24 cellular contexts compared by ENCODE assay signal in genomic region chr1:125087691-125088090, GRCh38.
A peak's percentile ranks its signal among the peaks of the same experiment; 100 is the strongest.
DNase-seq lines count a peak whose midpoint lies in the region; ATAC-seq and TF ChIP-seq lines count a peak whose summit lies in the region.
"Had no signal": no experiment of that assay in that cellular context is flagged by ENCODE, and none has a peak within 500 bp of the region (broad histone marks: within the 10 kb centered on the region; RNA-seq: fewer than 3 reads in every experiment).

No MANE protein-coding gene starts in this region.

- TF ChIP-seq CTCF in RWPE2 (IDR thresholded peaks at IDR 0.05; ENCODE audit: poor library complexity, severe bottlenecking) (no peak), spleen (IDR thresholded peaks at IDR 0.05 in 8 of 11, conservative IDR thresholded peaks at IDR 0.05 in 3 of 11) (no peak), stomach (IDR thresholded peaks at IDR 0.05) (no peak)

- DNase-seq in activated CD8-positive, alpha-beta memory T cell treated with anti-CD3 and anti-CD28 coated beads, Interleukin-2, amount 10 ng/mL, durations not matched to agents 7 days and 5 days = no peak
- no peak for DNase-seq in activated CD8-positive, alpha-beta memory T cell treated with anti-CD3 and anti-CD28 coated beads for 24 hours
- DNase-seq in RWPE2 (ENCODE audit: low spot score) = peak; percentile 25
- DNase-seq in mesenteric fat pad (ENCODE audit: low spot score) = peak; percentile 88
- DNase-seq in spleen = peak; percentile 47
- no peak for DNase-seq in stomach
- DNase-seq in NCI-H510A (lab: John Stamatoyannopoulos, UW) = no peak
- DNase-seq: CD4-positive, CD25-positive, alpha-beta regulatory T cell; DMS153; DND-41; IMR-90; KG1; MM.1S; NCI-H1417; NCI-H1694 treated with DMSO at 0.1 percent for 48 hours; NCI-H2081; NCI-H226; NCI-H524; NCI-H748 treated with DMSO at 0.1 percent for 48 hours; PC-3; SJCRH30 had no signal

- peaks cover 22% of the 10 kb centered on the region for H3K36me3 Mint-ChIP-seq in activated CD8-positive, alpha-beta memory T cell treated with anti-CD3 and anti-CD28 coated beads, Interleukin-2, amount 10 ng/mL, durations not matched to agents 7 days and 5 days

- H3K4me3 Mint-ChIP-seq in activated CD8-positive, alpha-beta memory T cell treated with anti-CD3 and anti-CD28 coated beads, Interleukin-2, amount 10 ng/mL, durations not matched to agents 7 days and 5 days = no peak overlapping the region
- H3K4me3 Mint-ChIP-seq: CD4-positive, CD25-positive, alpha-beta regulatory T cell had no signal

- H3K4me1 Mint-ChIP-seq in activated CD8-positive, alpha-beta memory T cell treated with anti-CD3 and anti-CD28 coated beads, Interleukin-2, amount 10 ng/mL, durations not matched to agents 7 days and 5 days = no peaks in the 10 kb centered on the region

- H3K27ac ChIP-seq in RWPE2 (ENCODE audit: poor library complexity, severe bottlenecking) (no peak overlapping the region), spleen (no peak overlapping the region), stomach (no peak overlapping the region)
- H3K27ac ChIP-seq: BLaER1, SJCRH30 had no signal

- intact Hi-C loops in spleen (cut with DNase I; ENCODE audit: low total_unique reads) (no loop called here), stomach (cut with DNase I; ENCODE audit: low total_unique reads) (no loop called here)

- H3K4me1 ChIP-seq in RWPE2 (ENCODE audit: insufficient read depth, poor library complexity, severe bottlenecking) = no peaks in the 10 kb centered on the region
- no peaks in the 10 kb centered on the region for H3K4me1 ChIP-seq in spleen
- H3K4me1 ChIP-seq in stomach = no peaks in the 10 kb centered on the region
- H3K4me1 ChIP-seq: BLaER1, SJCRH30 had no signal

- H3K36me3 ChIP-seq in RWPE2 (ENCODE audit: low read depth) = no peaks in the 10 kb centered on the region
- H3K36me3 ChIP-seq in spleen = no peaks in the 10 kb centered on the region
- no peaks in the 10 kb centered on the region for H3K36me3 ChIP-seq in stomach
- H3K36me3 ChIP-seq: BLaER1, SJCRH30 had no signal

- H3K27me3 Mint-ChIP-seq in activated CD8-positive, alpha-beta memory T cell treated with anti-CD3 and anti-CD28 coated beads, Interleukin-2, amount 10 ng/mL, durations not matched to agents 7 days and 5 days = no peaks in the 10 kb centered on the region
- H3K27me3 Mint-ChIP-seq: CD4-positive, CD25-positive, alpha-beta regulatory T cell had no signal

- H3K27me3 ChIP-seq in RWPE2 (ENCODE audit: insufficient read depth, poor library complexity, severe bottlenecking) (no peaks in the 10 kb centered on the region), spleen (replicated peaks in 1 of 7) (peaks cover 0 to 24% (median 0%) of the 10 kb centered on the region in 7 donors), stomach (peaks cover 0 to 32% (median 0%) of the 10 kb centered on the region in 3 donors)
- H3K27me3 ChIP-seq: BLaER1, SJCRH30 had no signal

- no peak for ATAC-seq in activated CD8-positive, alpha-beta memory T cell treated with anti-CD3 and anti-CD28 coated beads, Interleukin-2, amount 10 ng/mL, durations not matched to agents 7 days and 5 days
- ATAC-seq in RWPE2 (ENCODE audit: low read depth) = no peak
- ATAC-seq: HCT116, PC-3, Right ventricle myocardium inferior had no signal

- WGBS in spleen, 5 donors = 49 to 58% (median 57%) methylated on average over 35 to 41 of the region's 41 CpGs
- 50 to 57% (median 51%) methylated on average over 28 to 41 of the region's 41 CpGs for WGBS in stomach, 5 donors

- H3K9me3 ChIP-seq in RWPE2 (ENCODE audit: severe bottlenecking) (peaks cover 2% of the 10 kb centered on the region), spleen (peaks cover 0 to 58% (median 33%) of the 10 kb centered on the region in 8 donors), stomach (peaks cover 16 to 53% (median 50%) of the 10 kb centered on the region in 4 donors)
- H3K9me3 ChIP-seq: SJCRH30 had no signal

- TF ChIP-seq EP300 in stomach (IDR thresholded peaks at IDR 0.05) = no peak

- TF ChIP-seq POLR2A in spleen (IDR thresholded peaks at IDR 0.05) = no peak
- no peak for TF ChIP-seq POLR2A in stomach (IDR thresholded peaks at IDR 0.05)

- no peak overlapping the region for H3K4me3 ChIP-seq in RWPE2 (ENCODE audit: severe bottlenecking)
- no peak overlapping the region for H3K4me3 ChIP-seq in spleen
- no peak overlapping the region for H3K4me3 ChIP-seq in stomach
- H3K4me3 ChIP-seq: BLaER1, SJCRH30 had no signal

- CTCF ChIA-PET in activated CD8-positive, alpha-beta memory T cell treated with anti-CD3 and anti-CD28 coated beads, Interleukin-2, amount 10 ng/mL, durations not matched to agents 7 days and 5 days (lab: Charles Lee) = no interaction called here

- peaks cover 29% of the 10 kb centered on the region for H3K9me3 Mint-ChIP-seq in activated CD8-positive, alpha-beta memory T cell treated with anti-CD3 and anti-CD28 coated beads, Interleukin-2, amount 10 ng/mL, durations not matched to agents 7 days and 5 days (ENCODE audit: low read depth)

- H3K27ac Mint-ChIP-seq in activated CD8-positive, alpha-beta memory T cell treated with anti-CD3 and anti-CD28 coated beads, Interleukin-2, amount 10 ng/mL, durations not matched to agents 7 days and 5 days = peak overlapping the region; percentile 9
- H3K27ac Mint-ChIP-seq: CD4-positive, CD25-positive, alpha-beta regulatory T cell had no signal

Comparison
In these comparisons a context has a peak if more than half of its experiments do, and no peak if none do; other contexts are left out.
1. DNase-seq: peak in RWPE2 (single experiment), mesenteric fat pad (single experiment) and spleen (single experiment); none in activated CD8-positive, alpha-beta memory T cell treated with anti-CD3 and anti-CD28 coated beads, Interleukin-2, amount 10 ng/mL, durations not matched to agents 7 days and 5 days (single experiment), activated CD8-positive, alpha-beta memory T cell treated with anti-CD3 and anti-CD28 coated beads for 24 hours (single experiment), stomach (single experiment) and NCI-H510A (single experiment).